ENCODE assay signal across 18 cellular contexts in the genomic region with DNA sequence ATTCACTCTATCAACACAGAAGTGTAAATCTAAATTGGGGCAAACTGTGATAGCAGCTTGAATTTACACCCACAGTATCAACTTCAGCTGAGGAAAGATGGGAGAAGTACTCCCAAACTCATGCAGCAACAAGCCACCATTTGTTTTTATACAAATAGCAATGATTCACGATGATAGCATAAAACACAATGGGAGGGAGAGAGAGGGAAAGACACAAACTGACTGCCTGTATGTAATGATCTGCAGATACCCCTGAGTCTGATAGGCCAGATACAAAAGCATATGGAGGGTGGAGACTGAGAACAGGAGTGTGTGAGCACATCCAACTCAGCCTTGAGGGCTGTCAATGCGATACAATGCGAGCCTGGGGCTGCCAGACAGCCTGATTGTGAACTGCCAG.
DNase-seq lines count a peak whose midpoint lies in the region; FAIRE-seq and TF ChIP-seq lines count a peak whose summit lies in the region.
"Had no signal": no experiment of that assay in that cellular context is flagged by ENCODE, and none has a peak within 500 bp of the region (broad histone marks: within the 10 kb centered on the region; RNA-seq: fewer than 3 reads in every experiment).

No MANE protein-coding gene starts in this region.

- H3K79me2 ChIP-seq in astrocyte (ENCODE audit: insufficient read depth, low read length) (no peaks in the 10 kb centered on the region), neural progenitor cell (ENCODE audit: low read depth) (no peaks in the 10 kb centered on the region)

- no peaks in the 10 kb centered on the region for H3K36me3 ChIP-seq in astrocyte (ENCODE audit: insufficient read depth, low read length)
- H3K36me3 ChIP-seq in endodermal cell (ENCODE audit: control insufficient read depth, insufficient read depth, low read length): no peaks in the 10 kb centered on the region
- H3K36me3 ChIP-seq in neural progenitor cell: no peaks in the 10 kb centered on the region
- no peaks in the 10 kb centered on the region for H3K36me3 ChIP-seq in MG63
- H3K36me3 ChIP-seq: BE2C had no signal

- no peak overlapping the region for H3K27ac ChIP-seq in astrocyte (ENCODE audit: low read depth, low read length)
- H3K27ac ChIP-seq in endodermal cell (ENCODE audit: low read depth, low read length): no peak overlapping the region
- no peak overlapping the region for H3K27ac ChIP-seq in neural progenitor cell

- H2AFZ ChIP-seq in astrocyte (ENCODE audit: low read depth, low read length): no peak overlapping the region
- no peak overlapping the region for H2AFZ ChIP-seq in neural progenitor cell (replicated peaks)

- H3K4me1 Mint-ChIP-seq in astrocyte (ENCODE audit: low read depth, unreplicated experiment) (peaks cover 14% of the 10 kb centered on the region), endodermal cell (peaks cover 19% of the 10 kb centered on the region), neural progenitor cell (no peaks in the 10 kb centered on the region)
- H3K4me1 Mint-ChIP-seq: CD4-positive, CD25-positive, alpha-beta regulatory T cell; CD8-positive, alpha-beta memory T cell had no signal

- H3K27me3 ChIP-seq in astrocyte (ENCODE audit: insufficient read depth, low read length) (no peaks in the 10 kb centered on the region), endodermal cell (ENCODE audit: control insufficient read depth, insufficient read depth, low read length, poor library complexity, severe bottlenecking) (peaks cover 81% of the 10 kb centered on the region), neural progenitor cell (no peaks in the 10 kb centered on the region), MG63 (no peaks in the 10 kb centered on the region)
- H3K27me3 ChIP-seq: BE2C had no signal

- no peaks in the 10 kb centered on the region for H3F3A ChIP-seq in neural progenitor cell (ENCODE audit: low read depth)

- TF ChIP-seq CTCF in astrocyte (IDR thresholded peaks at IDR 0.05; ENCODE audit: insufficient read depth, low read depth, low read length) (no peak), endodermal cell (conservative IDR thresholded peaks at IDR 0.05) (no peak), neural progenitor cell (IDR thresholded peaks at IDR 0.05) (no peak)

- no peaks in the 10 kb centered on the region for H3K4me1 ChIP-seq in astrocyte (ENCODE audit: insufficient read depth, low read length)
- peaks cover 6% of the 10 kb centered on the region for H3K4me1 ChIP-seq in endodermal cell (ENCODE audit: control insufficient read depth, insufficient read depth, low read length)
- no peaks in the 10 kb centered on the region for H3K4me1 ChIP-seq in neural progenitor cell
- H3K4me1 ChIP-seq: BE2C had no signal

- H3K9ac ChIP-seq in astrocyte (ENCODE audit: low read length) (no peak overlapping the region), endodermal cell (ENCODE audit: extremely low read depth, low read length, poor library complexity, severe bottlenecking) (no peak overlapping the region), neural progenitor cell (no peak overlapping the region)

- H4K20me1 ChIP-seq in astrocyte (ENCODE audit: insufficient read depth, low read length) (no peaks in the 10 kb centered on the region), neural progenitor cell (ENCODE audit: low read depth) (no peaks in the 10 kb centered on the region)

- H3K27ac Mint-ChIP-seq in astrocyte (ENCODE audit: unreplicated experiment) (no peak overlapping the region), endodermal cell (no peak overlapping the region), neural progenitor cell (peak overlapping the region; percentile 44)
- H3K27ac Mint-ChIP-seq: CD4-positive, CD25-positive, alpha-beta regulatory T cell; CD8-positive, alpha-beta memory T cell had no signal

- DNase-seq in HTR-8/SVneo (ENCODE audit: insufficient read length, low spot score) (no peak), astrocyte (ENCODE audit: low read depth) (no peak), endodermal cell (peak; percentile 58), neural progenitor cell (ENCODE audit: low spot score) (no peak), NCI-H526 treated with DMSO at 0.1 percent for 48 hours (lab: John Stamatoyannopoulos, UW) (no peak), MG63 (no peak), DMS53 (lab: John Stamatoyannopoulos, UW) (no peak)
- DNase-seq: BE2C; C1 segment of cervical spinal cord; CD4-positive, CD25-positive, alpha-beta regulatory T cell; CD8-positive, alpha-beta memory T cell; COR-L47; DMS 273 treated with DMSO at 0.1 percent for 48 hours; HCEC 1CT had no signal

- H3K4me2 ChIP-seq in astrocyte (ENCODE audit: low read length) (no peak overlapping the region), neural progenitor cell (no peak overlapping the region)

- H3K36me3 Mint-ChIP-seq in astrocyte (ENCODE audit: low read depth, unreplicated experiment) (no peaks in the 10 kb centered on the region), endodermal cell (ENCODE audit: low read depth) (no peaks in the 10 kb centered on the region), neural progenitor cell (peaks cover 2% of the 10 kb centered on the region)
- H3K36me3 Mint-ChIP-seq: CD4-positive, CD25-positive, alpha-beta regulatory T cell; CD8-positive, alpha-beta memory T cell had no signal

- H3K9me3 ChIP-seq in astrocyte (ENCODE audit: insufficient read depth, low read depth, low read length): no peaks in the 10 kb centered on the region
- no peaks in the 10 kb centered on the region for H3K9me3 ChIP-seq in endodermal cell (ENCODE audit: control insufficient read depth, low read length)
- H3K9me3 ChIP-seq in neural progenitor cell (ENCODE audit: low read depth): no peaks in the 10 kb centered on the region
- H3K9me3 ChIP-seq in MG63: no peaks in the 10 kb centered on the region
- H3K9me3 ChIP-seq: BE2C had no signal

- H3K4me3 Mint-ChIP-seq in astrocyte (ENCODE audit: unreplicated experiment): no peak overlapping the region
- H3K4me3 Mint-ChIP-seq in endodermal cell: no peak overlapping the region
- H3K4me3 Mint-ChIP-seq in neural progenitor cell: no peak overlapping the region
- H3K4me3 Mint-ChIP-seq: CD4-positive, CD25-positive, alpha-beta regulatory T cell; CD8-positive, alpha-beta memory T cell had no signal

- no peaks in the 10 kb centered on the region for H3K27me3 Mint-ChIP-seq in astrocyte (ENCODE audit: low read depth, unreplicated experiment)
- peaks cover 98% of the 10 kb centered on the region for H3K27me3 Mint-ChIP-seq in endodermal cell (ENCODE audit: insufficient read depth)
- H3K27me3 Mint-ChIP-seq in neural progenitor cell (ENCODE audit: insufficient read depth, low read depth): no peaks in the 10 kb centered on the region
- H3K27me3 Mint-ChIP-seq: CD4-positive, CD25-positive, alpha-beta regulatory T cell; CD8-positive, alpha-beta memory T cell had no signal

- H3K9me3 Mint-ChIP-seq in astrocyte (ENCODE audit: unreplicated experiment) (no peaks in the 10 kb centered on the region), endodermal cell (no peaks in the 10 kb centered on the region), neural progenitor cell (no peaks in the 10 kb centered on the region)

- WGBS in endodermal cell (ENCODE audit: insufficient coverage in 1 of 2, insufficient read length in 1 of 2), 2 experiments: 70 to 73% methylated on average over 2 to 3 of the region's 3 CpGs

- peak; percentile 31 for FAIRE-seq in HTR-8/SVneo (lab: Jason Lieb, UNC)
- peak; percentile 47 for FAIRE-seq in astrocyte (lab: Jason Lieb, UNC)
- FAIRE-seq: G401.6, GM12891, GM19239, H54 had no signal

- H3K4me3 ChIP-seq in astrocyte (ENCODE audit: insufficient read depth, low read depth, low read length): no peak overlapping the region
- no peak overlapping the region for H3K4me3 ChIP-seq in endodermal cell (ENCODE audit: low read length)
- no peak overlapping the region for H3K4me3 ChIP-seq in neural progenitor cell
- H3K4me3 ChIP-seq in MG63: no peak overlapping the region
